ENCODE assay signal across 10 cellular contexts in genomic region chr22:32204856-32205722, GRCh38. TPM values are rescaled to one million over a fixed set of nuclear protein-coding genes. Genes with fewer than 3 reads are reported as not detected.
DNase-seq lines count a peak whose midpoint lies in the region; ATAC-seq, FAIRE-seq and TF ChIP-seq lines count a peak whose summit lies in the region.
"Had no signal": no experiment of that assay in that cellular context is flagged by ENCODE, and none has a peak within 500 bp of the region (broad histone marks: within the 10 kb centered on the region; RNA-seq: fewer than 3 reads in every experiment).

Gene RFPL2 (minus strand): TSS chr22:32205073. CDS start chr22:32202451, 2,622 bp downstream.

- H3K36me3 ChIP-seq in BE2C: no peaks in the 10 kb centered on the region
- no peaks in the 10 kb centered on the region for H3K36me3 ChIP-seq in mesodermal cell (ENCODE audit: control insufficient read depth, insufficient read depth, low read length)

- no peaks in the 10 kb centered on the region for H3K9me3 ChIP-seq in BE2C
- H3K9me3 ChIP-seq in mesodermal cell (ENCODE audit: control insufficient read depth, low read length): no peaks in the 10 kb centered on the region

- H3K4me3 ChIP-seq in BE2C (ENCODE audit: low read depth, low read length) (peak within 1 kb of the TSS; percentile 63), dorsolateral prefrontal cortex (peak within 1 kb of the TSS in 57 of 59 donors; percentile 17 to 70 (median 49)), mesodermal cell (ENCODE audit: extremely low read depth, insufficient read depth, low read length, poor library complexity, severe bottlenecking) (peak within 1 kb of the TSS; percentile 26)

- peak; percentile 94 for ATAC-seq in SK-N-SH treated with all-trans-retinoic acid at 6 μM for 48 hours
- no peak for ATAC-seq in GM21529 (IDR thresholded peaks at IDR 0.05; ENCODE audit: unreplicated experiment)
- ATAC-seq in GM18868 (IDR thresholded peaks at IDR 0.05; ENCODE audit: unreplicated experiment): no peak

- 21 to 23% methylated on average over 21 to 24 of the region's 41 CpGs for WGBS in mesodermal cell (ENCODE audit: insufficient coverage in 2 of 2), 2 experiments

- H3K4me1 ChIP-seq in BE2C (no peaks in the 10 kb centered on the region), mesodermal cell (ENCODE audit: control insufficient read depth, insufficient read depth, low read length, poor library complexity, severe bottlenecking) (peaks cover 4% of the 10 kb centered on the region)

- H3K27me3 ChIP-seq in BE2C (peaks cover 33% of the 10 kb centered on the region), dorsolateral prefrontal cortex (peaks cover 0 to 14% (median 0%) of the 10 kb centered on the region in 45 donors)

- intact Hi-C loops in dorsolateral prefrontal cortex (cut with DNase I): loop anchor here (5.0 kb wide), 1 partner anchor 62 kb away; no protein-coding TSS in a partner anchor

- DNase-seq in BE2C (peak; percentile 78), HTR-8/SVneo (ENCODE audit: insufficient read length, low spot score) (peak; percentile 41), dorsolateral prefrontal cortex (peak in 7 of 10 donors; percentile 55 to 90 (median 72)), NCI-H748 (lab: John Stamatoyannopoulos, UW; ENCODE audit: unreplicated experiment) (no peak)

- TF ChIP-seq CTCF in BE2C (IDR thresholded peaks at IDR 0.05; ENCODE audit: low read depth, low read length) (no peak), dorsolateral prefrontal cortex (IDR thresholded peaks at IDR 0.05 in 54 of 56, conservative IDR thresholded peaks at IDR 0.05 in 2 of 56; ENCODE audit: low read depth in 1 of 56, partially characterized antibody in 56 of 56) (peak in 1 of 56 donors; percentile 9)

- H3K27ac ChIP-seq in dorsolateral prefrontal cortex: peak within 1 kb of the TSS in 42 of 59 donors; percentile 3 to 85 (median 58)
- no peak within 1 kb of the TSS for H3K27ac ChIP-seq in mesodermal cell (ENCODE audit: low read depth, low read length, severe bottlenecking)

- no peak for FAIRE-seq in HTR-8/SVneo (lab: Jason Lieb, UNC)
- FAIRE-seq: GM18507 had no signal

TF ChIP-seq in SK-N-SH treated with all-trans-retinoic acid at 6 μM for 48 hours, 23 proteins besides CTCF, POLR2A, EP300 and RAD21:
- TF ChIP-seq ZNF8 (CRISPR knock-in tag; IDR thresholded peaks at IDR 0.05): no peak
- no peak for TF ChIP-seq ZFP30 (CRISPR knock-in tag; IDR thresholded peaks at IDR 0.05)
- no peak for TF ChIP-seq POU6F1 (CRISPR knock-in tag; IDR thresholded peaks at IDR 0.05; ENCODE audit: borderline replicate concordance, low read depth)
- TF ChIP-seq, protein P1, sequence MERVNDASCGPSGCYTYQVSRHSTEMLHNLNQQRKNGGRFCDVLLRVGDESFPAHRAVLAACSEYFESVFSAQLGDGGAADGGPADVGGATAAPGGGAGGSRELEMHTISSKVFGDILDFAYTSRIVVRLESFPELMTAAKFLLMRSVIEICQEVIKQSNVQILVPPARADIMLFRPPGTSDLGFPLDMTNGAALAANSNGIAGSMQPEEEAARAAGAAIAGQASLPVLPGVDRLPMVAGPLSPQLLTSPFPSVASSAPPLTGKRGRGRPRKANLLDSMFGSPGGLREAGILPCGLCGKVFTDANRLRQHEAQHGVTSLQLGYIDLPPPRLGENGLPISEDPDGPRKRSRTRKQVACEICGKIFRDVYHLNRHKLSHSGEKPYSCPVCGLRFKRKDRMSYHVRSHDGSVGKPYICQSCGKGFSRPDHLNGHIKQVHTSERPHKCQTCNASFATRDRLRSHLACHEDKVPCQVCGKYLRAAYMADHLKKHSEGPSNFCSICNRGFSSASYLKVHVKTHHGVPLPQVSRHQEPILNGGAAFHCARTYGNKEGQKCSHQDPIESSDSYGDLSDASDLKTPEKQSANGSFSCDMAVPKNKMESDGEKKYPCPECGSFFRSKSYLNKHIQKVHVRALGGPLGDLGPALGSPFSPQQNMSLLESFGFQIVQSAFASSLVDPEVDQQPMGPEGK (CRISPR knock-in tag; IDR thresholded peaks at IDR 0.05; ENCODE audit: borderline replicate concordance): no peak
- TF ChIP-seq TOX (CRISPR knock-in tag; IDR thresholded peaks at IDR 0.05; ENCODE audit: borderline replicate concordance): no peak
- TF ChIP-seq, protein P2, sequence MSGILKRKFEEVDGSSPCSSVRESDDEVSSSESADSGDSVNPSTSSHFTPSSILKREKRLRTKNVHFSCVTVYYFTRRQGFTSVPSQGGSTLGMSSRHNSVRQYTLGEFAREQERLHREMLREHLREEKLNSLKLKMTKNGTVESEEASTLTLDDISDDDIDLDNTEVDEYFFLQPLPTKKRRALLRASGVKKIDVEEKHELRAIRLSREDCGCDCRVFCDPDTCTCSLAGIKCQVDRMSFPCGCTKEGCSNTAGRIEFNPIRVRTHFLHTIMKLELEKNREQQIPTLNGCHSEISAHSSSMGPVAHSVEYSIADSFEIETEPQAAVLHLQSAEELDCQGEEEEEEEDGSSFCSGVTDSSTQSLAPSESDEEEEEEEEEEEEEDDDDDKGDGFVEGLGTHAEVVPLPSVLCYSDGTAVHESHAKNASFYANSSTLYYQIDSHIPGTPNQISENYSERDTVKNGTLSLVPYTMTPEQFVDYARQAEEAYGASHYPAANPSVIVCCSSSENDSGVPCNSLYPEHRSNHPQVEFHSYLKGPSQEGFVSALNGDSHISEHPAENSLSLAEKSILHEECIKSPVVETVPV (CRISPR knock-in tag; IDR thresholded peaks at IDR 0.05): no peak

RNA-seq across cellular contexts. Expression of gene RFPL2, which starts in this region (rescaled TPM):
- not detected for polyA plus RNA-seq in BE2C (2012; ENCODE audit: insufficient read depth, insufficient read length, low read depth)
- 10 to 100 TPM in 70 of 120 experiments, 1 to 10 TPM in 50; 2.7 to 32.4 (median 11.3) TPM for total RNA-seq in dorsolateral prefrontal cortex
- polyA plus RNA-seq in mesodermal cell (2013, experiment 1 of 2): not detected
- not detected for polyA plus RNA-seq in mesodermal cell (2013, experiment 2 of 2)
- total RNA-seq: urinary bladder had no signal
- polyA plus RNA-seq: urinary bladder had no signal
